ENCODE assay signal across 12 cellular contexts in genomic region chr22:39454385-39454871, GRCh38. TPM values are rescaled to one million over a fixed set of nuclear protein-coding genes. Genes with fewer than 3 reads are reported as not detected.
DNase-seq lines count a peak whose midpoint lies in the region; ATAC-seq and TF ChIP-seq lines count a peak whose summit lies in the region.
"Had no signal": no experiment of that assay in that cellular context is flagged by ENCODE, and none has a peak within 500 bp of the region (broad histone marks: within the 10 kb centered on the region; RNA-seq: fewer than 3 reads in every experiment).

No MANE protein-coding gene starts in this region.

- H4K20me1 ChIP-seq in mammary epithelial cell (ENCODE audit: insufficient read depth, low read length) = no peaks in the 10 kb centered on the region

- peaks cover 21 to 46% (median 26%) of the 10 kb centered on the region in 5 donors for H3K27me3 Mint-ChIP-seq in naive thymus-derived CD4-positive, alpha-beta T cell

- H2AFZ ChIP-seq in mammary epithelial cell (ENCODE audit: low read depth, low read length) = no peak overlapping the region

- CTCF ChIA-PET in naive thymus-derived CD4-positive, alpha-beta T cell (lab: Charles Lee) = interaction anchor here (0.6 kb wide), 1 partner anchor 118 kb away, joined by 3 read pairs; no protein-coding TSS in a partner anchor
- CTCF ChIA-PET in mammary epithelial cell (lab: Charles Lee; ENCODE audit: low non-redundant PET) = no interaction called here

- intact Hi-C loops in right cardiac atrium (cut with DNase I) = no loop called here
- intact Hi-C loops in heart left ventricle (cut with DNase I) = no loop called here
- intact Hi-C loops in colonic mucosa (cut with DNase I) = no loop called here
- intact Hi-C loops in naive thymus-derived CD4-positive, alpha-beta T cell (cut with micrococcal nuclease) = no loop called here
- intact Hi-C loops in mammary epithelial cell (cut with micrococcal nuclease) = no loop called here

- H3K9ac ChIP-seq in colonic mucosa (ENCODE audit: low read depth in 2 of 2, low read length in 2 of 2) = no peak overlapping the region
- no peak overlapping the region for H3K9ac ChIP-seq in mammary epithelial cell (ENCODE audit: insufficient read depth, low read length)

- POLR2A ChIA-PET in naive thymus-derived CD4-positive, alpha-beta T cell (lab: Charles Lee) = no interaction called here

- no peak overlapping the region for H3K27ac ChIP-seq in right cardiac atrium (ENCODE audit: low read length)
- no peak overlapping the region for H3K27ac ChIP-seq in heart left ventricle
- H3K27ac ChIP-seq in colonic mucosa = no peak overlapping the region
- no peak overlapping the region for H3K27ac ChIP-seq in naive thymus-derived CD4-positive, alpha-beta T cell (ENCODE audit: low read depth, low read length)
- H3K27ac ChIP-seq in mammary epithelial cell (ENCODE audit: insufficient read depth, low read depth, low read length) = no peak overlapping the region

- peaks cover 25 to 33% (median 31%) of the 10 kb centered on the region in 7 donors for H3K4me1 Mint-ChIP-seq in naive thymus-derived CD4-positive, alpha-beta T cell

- in situ Hi-C loops in mammary epithelial cell (cut with MboI; ENCODE audit: low sequenced_read_pairs in 2 of 2) = no loop called here

- peak overlapping the region in 1 of 9 donors; percentile 50 for H3K27ac Mint-ChIP-seq in naive thymus-derived CD4-positive, alpha-beta T cell
- H3K27ac Mint-ChIP-seq: dendritic cell treated with granulocyte-macrophage colony-stimulating factor and Interleukin-4, amounts not matched to agents 40 ng/mL and 50 ng/mL, for 4 days had no signal

- no peaks in the 10 kb centered on the region for H3K79me2 ChIP-seq in mammary epithelial cell (ENCODE audit: insufficient read depth, low read length)

- peak overlapping the region in 1 of 10 donors; percentile 85 for H3K4me3 Mint-ChIP-seq in naive thymus-derived CD4-positive, alpha-beta T cell
- H3K4me3 Mint-ChIP-seq: dendritic cell treated with granulocyte-macrophage colony-stimulating factor and Interleukin-4, amounts not matched to agents 40 ng/mL and 50 ng/mL, for 4 days had no signal

- DNase-seq in right cardiac atrium (no peak), heart left ventricle (no peak), colonic mucosa (peak; percentile 46), mammary epithelial cell (no peak), 8988T (no peak), GM03348 (ENCODE audit: low spot score) (no peak), GF-D8 (lab: John Stamatoyannopoulos, UW) (no peak)
- no peak for DNase-seq in naive thymus-derived CD4-positive, alpha-beta T cell
- DNase-seq: activated CD4-positive, alpha-beta T cell treated with anti-CD3 and anti-CD28 coated beads for 1 hour; activated naive CD4-positive, alpha-beta T cell; midbrain had no signal

- H3K9me3 Mint-ChIP-seq in naive thymus-derived CD4-positive, alpha-beta T cell = peaks cover 0 to 7% (median 0%) of the 10 kb centered on the region in 11 donors
- H3K9me3 Mint-ChIP-seq: dendritic cell treated with granulocyte-macrophage colony-stimulating factor and Interleukin-4, amounts not matched to agents 40 ng/mL and 50 ng/mL, for 4 days had no signal

- WGBS in right cardiac atrium = 58% methylated on average over 7 of the region's 7 CpGs
- WGBS in heart left ventricle, 4 donors = 74 to 87% (median 76%) methylated on average over 4 to 7 of the region's 7 CpGs
- 68% methylated on average over 3 of the region's 7 CpGs for WGBS in mammary epithelial cell (ENCODE audit: low coverage, missing lambda C conversion rate)

- no peak overlapping the region for H3K4me2 ChIP-seq in mammary epithelial cell (ENCODE audit: insufficient read depth, low read depth, low read length)

- TF ChIP-seq CTCF in heart left ventricle (IDR thresholded peaks at IDR 0.05) (no peak), colonic mucosa (IDR thresholded peaks at IDR 0.05) (no peak), mammary epithelial cell (conservative IDR thresholded peaks at IDR 0.05 in 1 of 2, IDR thresholded peaks at IDR 0.05 in 1 of 2; ENCODE audit: extremely low read depth in 1 of 2, insufficient read depth in 1 of 2, low read depth in 1 of 2, low read length in 2 of 2) (no peak)

- BruUV-seq in mammary epithelial cell (replicated peaks; lab: Mats Ljungman, UMichigan) = no TSS peak

- H3K27me3 ChIP-seq in right cardiac atrium (ENCODE audit: control insufficient read depth, insufficient read depth) (no peaks in the 10 kb centered on the region), heart left ventricle (peaks cover 0 to 25% (median 6%) of the 10 kb centered on the region in 9 donors), colonic mucosa (peaks cover 18% of the 10 kb centered on the region), mammary epithelial cell (ENCODE audit: insufficient read depth, low read length) (peaks cover 20% of the 10 kb centered on the region)
- H3K27me3 ChIP-seq in naive thymus-derived CD4-positive, alpha-beta T cell (ENCODE audit: control insufficient read depth in 2 of 2, insufficient read depth in 2 of 2, low read length in 2 of 2) = peaks cover 0 to 11% of the 10 kb centered on the region in 2 donors

- H3K36me3 ChIP-seq in heart left ventricle = no peaks in the 10 kb centered on the region
- H3K36me3 ChIP-seq in colonic mucosa = no peaks in the 10 kb centered on the region
- no peaks in the 10 kb centered on the region for H3K36me3 ChIP-seq in naive thymus-derived CD4-positive, alpha-beta T cell (ENCODE audit: control insufficient read depth in 2 of 3, insufficient read depth in 3 of 3, low read length in 3 of 3)
- no peaks in the 10 kb centered on the region for H3K36me3 ChIP-seq in mammary epithelial cell (ENCODE audit: insufficient read depth, low read length)

- TF ChIP-seq POLR2A in heart left ventricle (IDR thresholded peaks at IDR 0.05) = no peak

- H3K4me3 ChIP-seq in right cardiac atrium (ENCODE audit: low read length) = no peak overlapping the region
- no peak overlapping the region for H3K4me3 ChIP-seq in heart left ventricle
- no peak overlapping the region for H3K4me3 ChIP-seq in colonic mucosa
- no peak overlapping the region for H3K4me3 ChIP-seq in naive thymus-derived CD4-positive, alpha-beta T cell (ENCODE audit: low read length)
- H3K4me3 ChIP-seq in mammary epithelial cell (replicated peaks in 1 of 3; ENCODE audit: insufficient read depth in 1 of 3, low read depth in 2 of 3, low read length in 3 of 3) = no peak overlapping the region

- dilution Hi-C loops in mammary epithelial cell (cut with HindIII; ENCODE audit: low sequenced_read_pairs) = loop anchor here (5.0 kb wide), 2 partner anchors 48 to 102 kb away; partner anchors contain the start of gene MIEF1

- peaks cover 0 to 16% (median 4%) of the 10 kb centered on the region in 5 donors for H3K36me3 Mint-ChIP-seq in naive thymus-derived CD4-positive, alpha-beta T cell

- H3K9me3 ChIP-seq in right cardiac atrium (ENCODE audit: control insufficient read depth, low read length) = no peaks in the 10 kb centered on the region
- H3K9me3 ChIP-seq in heart left ventricle = no peaks in the 10 kb centered on the region
- no peaks in the 10 kb centered on the region for H3K9me3 ChIP-seq in colonic mucosa
- H3K9me3 ChIP-seq in naive thymus-derived CD4-positive, alpha-beta T cell (ENCODE audit: control insufficient read depth in 2 of 3, low read length in 3 of 3) = no peaks in the 10 kb centered on the region
- no peaks in the 10 kb centered on the region for H3K9me3 ChIP-seq in mammary epithelial cell (replicated peaks; ENCODE audit: insufficient read depth, low read length)

- ATAC-seq in right cardiac atrium = peak; percentile 53 to 60
- ATAC-seq in heart left ventricle = no peak
- ATAC-seq in naive thymus-derived CD4-positive, alpha-beta T cell = peak; percentile 57

- H3K4me1 ChIP-seq in right cardiac atrium (ENCODE audit: control insufficient read depth, insufficient read depth, low read length) (no peaks in the 10 kb centered on the region), heart left ventricle (peaks cover 0 to 26% (median 6%) of the 10 kb centered on the region in 12 donors), colonic mucosa (peaks cover 4% of the 10 kb centered on the region), mammary epithelial cell (ENCODE audit: insufficient read depth, low read length) (no peaks in the 10 kb centered on the region)
- peaks cover 8 to 15% of the 10 kb centered on the region in 2 donors for H3K4me1 ChIP-seq in naive thymus-derived CD4-positive, alpha-beta T cell (ENCODE audit: control insufficient read depth in 2 of 2, insufficient read depth in 2 of 2, low read length in 2 of 2)

RNA-seq across cellular contexts. Expression of gene MGAT3, which starts 2.4 kb away (rescaled TPM):
- total RNA-seq in right cardiac atrium (10 to 100 TPM in 1 of 4 donors, 1 to 10 TPM in 3; 7.3 to 11.6 (median 9.6) TPM), heart left ventricle (1 to 10 TPM; 3.4 to 9.9 (median 4.7) TPM), colonic mucosa (10 to 100 TPM in 1 of 2 donors, 1 to 10 TPM in 1; 8.9 to 19.1 TPM), mammary epithelial cell (under 1 TPM in 1 of 2 donors, not detected in 1; under 0.01 TPM)
- polyA plus RNA-seq in right cardiac atrium (8.7 TPM), heart left ventricle (1 to 10 TPM; 2.2 to 2.6 TPM), mammary epithelial cell (not detected)
- total RNA-seq in naive thymus-derived CD4-positive, alpha-beta T cell = 1 to 10 TPM in 3 of 5 experiments, under 1 TPM in 2; 0.57 to 3.2 (median 1.0) TPM
- not detected for polyA plus RNA-seq in naive thymus-derived CD4-positive, alpha-beta T cell
- not detected for polyA minus RNA-seq in mammary epithelial cell

RNA-seq across cellular contexts. Expression of gene MIEF1, which starts 47.7 kb away (rescaled TPM):
- total RNA-seq in right cardiac atrium = 10 to 100 TPM; 16.3 to 22.2 (median 18.7) TPM
- polyA plus RNA-seq in right cardiac atrium = 9.0 TPM
- total RNA-seq in heart left ventricle = 10 to 100 TPM; 15.4 to 25.2 (median 18.7) TPM
- polyA plus RNA-seq in heart left ventricle = 10 to 100 TPM in 1 of 2 donors, 1 to 10 TPM in 1; 6.5 to 22.3 TPM
- total RNA-seq in colonic mucosa = 10 to 100 TPM; 28.6 to 36.6 TPM
- total RNA-seq in naive thymus-derived CD4-positive, alpha-beta T cell = 10 to 100 TPM; 17.5 to 42.3 (median 37.3) TPM
- 10 to 100 TPM; 27.8 to 33.2 TPM for polyA plus RNA-seq in naive thymus-derived CD4-positive, alpha-beta T cell
- 10 to 100 TPM; 36.8 to 36.9 TPM for total RNA-seq in mammary epithelial cell
- 25.6 TPM for polyA plus RNA-seq in mammary epithelial cell
- 40.2 TPM for polyA minus RNA-seq in mammary epithelial cell

RNA-seq across cellular contexts. Expression of gene TAB1, which starts 54.8 kb away (rescaled TPM):
- total RNA-seq in right cardiac atrium (10 to 100 TPM; 14.9 to 18.7 (median 17.3) TPM), heart left ventricle (10 to 100 TPM; 14.5 to 21.7 (median 17.4) TPM), colonic mucosa (10 to 100 TPM; 16.1 to 31.3 TPM), mammary epithelial cell (10 to 100 TPM; 14.7 to 17.8 TPM)
- polyA plus RNA-seq in right cardiac atrium (16.2 TPM), heart left ventricle (10 to 100 TPM; 17.8 to 18.1 TPM), mammary epithelial cell (16.0 TPM)
- 10 to 100 TPM; 27.7 to 51.5 (median 33.8) TPM for total RNA-seq in naive thymus-derived CD4-positive, alpha-beta T cell
- polyA plus RNA-seq in naive thymus-derived CD4-positive, alpha-beta T cell = 1 to 10 TPM; 4.3 to 5.1 TPM
- 7.5 TPM for polyA minus RNA-seq in mammary epithelial cell

Comparison
In these comparisons a context has a peak if more than half of its experiments do, and no peak if none do; other contexts are left out.
1. ATAC-seq: peak in right cardiac atrium (2 of 2) and naive thymus-derived CD4-positive, alpha-beta T cell (single experiment); none in heart left ventricle (0 of 4).